10 cellular contexts compared by ENCODE assay signal in genomic region chr17:16537130-16537458, GRCh38. TPM values are rescaled to one million over a fixed set of nuclear protein-coding genes. Genes with fewer than 3 reads are reported as not detected.
DNase-seq lines count a peak whose midpoint lies in the region; ATAC-seq and TF ChIP-seq lines count a peak whose summit lies in the region.
"Had no signal": no experiment of that assay in that cellular context is flagged by ENCODE, and none has a peak within 500 bp of the region (broad histone marks: within the 10 kb centered on the region; RNA-seq: fewer than 3 reads in every experiment).

No MANE protein-coding gene starts in this region.

- no peak for DNase-seq in activated T-cell treated with anti-CD3 and anti-CD28 coated beads, Interleukin-2, amount 50 U/mL, for 24 hours
- DNase-seq in activated T-cell treated with anti-CD3 and anti-CD28 coated beads, Interleukin-2, amount 50 U/mL, for 48 hours, result no peak
- peak in 1 of 3 donors; percentile 6 for DNase-seq in immature natural killer cell
- no peak for DNase-seq in NAMALWA (ENCODE audit: low spot score)
- DNase-seq: GOT3 had no signal

- H3K9me3 Mint-ChIP-seq in activated T-cell treated with anti-CD3 and anti-CD28 coated beads, Interleukin-2, amount 50 U/mL, for 24 hours, result peaks cover 7% of the 10 kb centered on the region
- peaks cover 0 to 1% (median 0%) of the 10 kb centered on the region in 6 donors for H3K9me3 Mint-ChIP-seq in immature natural killer cell

- peaks cover 22% of the 10 kb centered on the region for H3K4me1 Mint-ChIP-seq in activated T-cell treated with anti-CD3 and anti-CD28 coated beads, Interleukin-2, amount 50 U/mL, for 24 hours (ENCODE audit: low read depth)
- peaks cover 22 to 32% of the 10 kb centered on the region in 2 donors for H3K4me1 Mint-ChIP-seq in immature natural killer cell

- H3K36me3 Mint-ChIP-seq in activated T-cell treated with anti-CD3 and anti-CD28 coated beads, Interleukin-2, amount 50 U/mL, for 24 hours (ENCODE audit: low read depth), result peaks cover 6% of the 10 kb centered on the region
- no peaks in the 10 kb centered on the region for H3K36me3 Mint-ChIP-seq in immature natural killer cell

- no peaks in the 10 kb centered on the region for H3K9me3 ChIP-seq in subcutaneous abdominal adipose tissue (ENCODE audit: control insufficient read depth in 5 of 5, low read length in 5 of 5)

- H3K4me3 ChIP-seq in subcutaneous abdominal adipose tissue (ENCODE audit: low read depth in 1 of 5, low read length in 5 of 5), result peak overlapping the region in 3 of 5 donors; percentile 70 to 98 (median 93)

- H3K27ac Mint-ChIP-seq in activated T-cell treated with anti-CD3 and anti-CD28 coated beads, Interleukin-2, amount 50 U/mL, for 24 hours, result no peak overlapping the region
- H3K27ac Mint-ChIP-seq in immature natural killer cell, result peak overlapping the region; percentile 64 to 93 (median 81)

- 0 out of 2 replicates have a peak, but pooled peaks have one; percentile 24 for TF ChIP-seq CTCF in VCaP (conservative IDR thresholded peaks at IDR 0.05)

- H3K27me3 Mint-ChIP-seq in activated T-cell treated with anti-CD3 and anti-CD28 coated beads, Interleukin-2, amount 50 U/mL, for 24 hours, result no peaks in the 10 kb centered on the region
- peaks cover 0 to 6% (median 4%) of the 10 kb centered on the region in 3 donors for H3K27me3 Mint-ChIP-seq in immature natural killer cell (ENCODE audit: low read depth in 3 of 3)

- no peaks in the 10 kb centered on the region for H3K27me3 ChIP-seq in subcutaneous abdominal adipose tissue (ENCODE audit: control insufficient read depth in 5 of 5, insufficient read depth in 4 of 5, low read length in 5 of 5)

- no peaks in the 10 kb centered on the region for H3K36me3 ChIP-seq in subcutaneous abdominal adipose tissue (ENCODE audit: control insufficient read depth in 5 of 5, insufficient read depth in 5 of 5, low read length in 5 of 5)

- ATAC-seq in GM21737 (IDR thresholded peaks at IDR 0.05; ENCODE audit: unreplicated experiment) (no peak), HG03135 (IDR thresholded peaks at IDR 0.05; ENCODE audit: unreplicated experiment) (no peak)

- no peak overlapping the region for H3K27ac ChIP-seq in VCaP
- peak overlapping the region; percentile 90 for H3K27ac ChIP-seq in subcutaneous abdominal adipose tissue (ENCODE audit: low read depth, low read length)

- H3K4me1 ChIP-seq in subcutaneous abdominal adipose tissue (ENCODE audit: control insufficient read depth in 5 of 5, insufficient read depth in 5 of 5, low read length in 5 of 5), result peaks cover 0 to 16% (median 14%) of the 10 kb centered on the region in 5 donors

- H3K9ac ChIP-seq in subcutaneous abdominal adipose tissue (ENCODE audit: low read length in 5 of 5), result peak overlapping the region in 2 of 5 donors; percentile 32 to 38

- H3K4me3 Mint-ChIP-seq in activated T-cell treated with anti-CD3 and anti-CD28 coated beads, Interleukin-2, amount 50 U/mL, for 24 hours, result peak overlapping the region; percentile 93
- H3K4me3 Mint-ChIP-seq in immature natural killer cell, result peak overlapping the region; percentile 98

RNA-seq across cellular contexts. Expression of gene ZNF287, which starts 31.9 kb away (rescaled TPM):
- 10 to 100 TPM in 1 of 3 donors, 1 to 10 TPM in 2; 9.3 to 10.8 (median 9.5) TPM for polyA plus RNA-seq in immature natural killer cell

RNA-seq across cellular contexts. Expression of gene LRRC75A, which starts 45.1 kb away (rescaled TPM):
- polyA plus RNA-seq in immature natural killer cell, result 1 to 10 TPM in 2 of 3 donors, under 1 TPM in 1; 0.93 to 2.1 (median 1.3) TPM
- polyA plus RNA-seq: keratinocyte had no signal
